Comparison of ENCODE assay signal across 18 cellular contexts in the genomic region with DNA sequence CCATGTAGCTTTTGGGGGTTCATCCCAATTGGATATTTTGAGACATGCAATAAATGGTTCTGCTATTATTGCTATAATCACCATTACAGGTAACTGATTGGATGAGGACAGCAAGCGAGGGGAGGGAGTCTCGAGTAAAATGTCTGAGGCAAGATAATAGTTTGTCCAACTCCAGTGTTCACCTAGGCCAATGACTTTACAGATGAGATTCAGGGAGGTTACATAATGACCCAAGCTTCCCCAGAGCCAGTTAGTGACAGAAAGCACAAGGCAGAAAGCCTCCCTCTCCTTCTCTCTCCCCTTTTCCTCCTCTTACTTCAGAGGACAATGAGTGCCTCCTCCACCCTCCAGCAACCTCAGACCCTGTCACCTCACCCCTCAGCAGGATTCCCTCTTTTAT.
"Had no signal": no experiment of that assay in that cellular context is flagged by ENCODE, and none has a peak within 500 bp of the region (broad histone marks: within the 10 kb centered on the region; RNA-seq: fewer than 3 reads in every experiment).

No MANE protein-coding gene starts in this region.

- DNase-seq: activated naive CD8-positive, alpha-beta T cell treated with anti-CD3 and anti-CD28 coated beads, Interleukin-2, amount 10 ng/mL, durations not matched to agents 7 days and 5 days; cortex of kidney; gastrocnemius medialis; left lung; upper lobe of right lung had no signal

- H3K4me3 Mint-ChIP-seq: activated CD8-positive, alpha-beta T cell treated with anti-CD3 and anti-CD28 coated beads for 36 hours; activated naive CD8-positive, alpha-beta T cell treated with anti-CD3 and anti-CD28 coated beads, Interleukin-2, amount 10 ng/mL, durations not matched to agents 7 days and 5 days; activated T-cell treated with anti-CD3 and anti-CD28 coated beads, Interleukin-2, amount 50 U/mL, for 4 hours; effector memory CD8-positive, alpha-beta T cell; nephron; stimulated activated memory B cell treated with anti-CD40 and anti-IgM and Interleukin-4, amounts not matched to agents 10 μg/mL and 1 μg/mL and 100 μg/mL, for 72 hours; T-helper 1 cell treated with Interleukin-12 subunit alpha and Interleukin-12 subunit beta and Interleukin-4 antibody, amounts not matched to agents 30 μg/mL and 1 μg/mL, for 36 hours had no signal

- H3K4me1 ChIP-seq: gastrocnemius medialis, prostate gland had no signal

- H3K27ac Mint-ChIP-seq: activated CD8-positive, alpha-beta T cell treated with anti-CD3 and anti-CD28 coated beads for 36 hours; activated naive CD8-positive, alpha-beta T cell treated with anti-CD3 and anti-CD28 coated beads, Interleukin-2, amount 10 ng/mL, durations not matched to agents 7 days and 5 days; effector memory CD8-positive, alpha-beta T cell; stimulated activated memory B cell treated with anti-CD40 and anti-IgM and Interleukin-4, amounts not matched to agents 10 μg/mL and 1 μg/mL and 100 μg/mL, for 72 hours; T-helper 1 cell treated with Interleukin-12 subunit alpha and Interleukin-12 subunit beta and Interleukin-4 antibody, amounts not matched to agents 30 μg/mL and 1 μg/mL, for 36 hours had no signal

- H3K4me2 ChIP-seq: smooth muscle cell had no signal

- ATAC-seq: gastrocnemius medialis; stimulated activated memory B cell treated with anti-CD40 and anti-IgM and Interleukin-4, amounts not matched to agents 10 μg/mL and 1 μg/mL and 100 μg/mL, for 72 hours had no signal

- H3K4me3 ChIP-seq: gastrocnemius medialis, left lung, lung, prostate gland, smooth muscle cell, stomach, thyroid gland, upper lobe of right lung had no signal

- H3K9me3 Mint-ChIP-seq: activated T-cell treated with anti-CD3 and anti-CD28 coated beads, Interleukin-2, amount 50 U/mL, for 4 hours; effector memory CD8-positive, alpha-beta T cell had no signal

- H3K36me3 ChIP-seq: gastrocnemius medialis, left lung, neutrophil, prostate gland, stomach, thyroid gland, upper lobe of right lung had no signal

- H3K36me3 Mint-ChIP-seq: activated naive CD8-positive, alpha-beta T cell treated with anti-CD3 and anti-CD28 coated beads, Interleukin-2, amount 10 ng/mL, durations not matched to agents 7 days and 5 days; stimulated activated memory B cell treated with anti-CD40 and anti-IgM and Interleukin-4, amounts not matched to agents 10 μg/mL and 1 μg/mL and 100 μg/mL, for 72 hours had no signal

- H3K4me1 Mint-ChIP-seq: stimulated activated memory B cell treated with anti-CD40 and anti-IgM and Interleukin-4, amounts not matched to agents 10 μg/mL and 1 μg/mL and 100 μg/mL, for 72 hours had no signal

- H3K27ac ChIP-seq: gastrocnemius medialis, left lung, neutrophil, prostate gland, stomach, thyroid gland, upper lobe of right lung, VCaP had no signal

- H3K27me3 ChIP-seq: gastrocnemius medialis, left lung, neutrophil, stomach, thyroid gland, upper lobe of right lung had no signal

- H3K27me3 Mint-ChIP-seq: stimulated activated memory B cell treated with anti-CD40 and anti-IgM and Interleukin-4, amounts not matched to agents 10 μg/mL and 1 μg/mL and 100 μg/mL, for 72 hours had no signal

- H3K9me3 ChIP-seq: gastrocnemius medialis, neutrophil, prostate gland, thyroid gland, upper lobe of right lung had no signal
